Comparison of ENCODE assay signal across 1 cellular context in the genomic region with DNA sequence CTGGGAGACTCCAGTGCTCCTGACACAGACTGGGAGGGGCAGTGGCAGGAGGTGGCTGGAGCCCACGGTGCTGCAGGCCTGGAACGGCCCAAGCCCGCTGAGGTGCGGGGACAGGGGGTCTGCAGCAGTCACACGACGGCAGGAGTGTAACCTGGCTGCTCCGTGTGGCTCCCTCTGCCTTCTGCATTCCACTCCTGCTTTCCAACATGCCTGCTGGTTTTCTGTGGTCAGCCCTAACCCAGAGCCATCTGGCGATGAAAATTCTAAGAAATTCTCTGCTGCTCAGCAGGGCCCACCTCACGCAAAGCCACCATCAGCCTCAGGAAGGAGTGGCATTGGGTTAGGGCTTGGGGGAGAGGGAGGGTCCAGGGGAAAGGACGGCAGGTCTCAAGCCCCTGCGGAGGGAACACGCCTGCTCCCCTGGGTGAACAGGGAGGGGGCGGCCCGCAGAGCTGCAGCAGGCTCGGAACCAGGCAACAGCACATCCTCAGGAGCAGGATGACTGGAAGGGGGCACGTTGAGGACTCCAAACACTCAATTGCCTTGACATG.
TF ChIP-seq lines count a peak whose summit lies in the region.

No MANE protein-coding gene starts in this region.

TF ChIP-seq in HepG2, 621 proteins besides CTCF, POLR2A, EP300 and RAD21 (continued from another document):
- TF ChIP-seq NFE2L1 (CRISPR knock-in tag; IDR thresholded peaks at IDR 0.05; ENCODE audit: borderline replicate concordance) = no peak
- TF ChIP-seq ZNF850 (CRISPR knock-in tag; conservative IDR thresholded peaks at IDR 0.05) = no peak
- TF ChIP-seq ZNF180 (CRISPR knock-in tag; IDR thresholded peaks at IDR 0.05; ENCODE audit: borderline replicate concordance, low read depth) = no peak
- TF ChIP-seq, protein P1, sequence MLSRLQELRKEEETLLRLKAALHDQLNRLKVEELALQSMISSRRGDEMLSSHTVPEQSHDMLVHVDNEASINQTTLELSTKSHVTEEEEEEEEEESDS (CRISPR knock-in tag; IDR thresholded peaks at IDR 0.05; ENCODE audit: borderline replicate concordance) = no peak
- no peak for TF ChIP-seq NFKB2 (CRISPR knock-in tag; IDR thresholded peaks at IDR 0.05; ENCODE audit: borderline replicate concordance)
- no peak for TF ChIP-seq NFE2 (CRISPR knock-in tag; IDR thresholded peaks at IDR 0.05)
- TF ChIP-seq NPAS2 (CRISPR knock-in tag; IDR thresholded peaks at IDR 0.05; ENCODE audit: borderline replicate concordance) = no peak
- TF ChIP-seq ZNF879 (CRISPR knock-in tag; IDR thresholded peaks at IDR 0.05) = no peak
